ENCODE assay signal across 18 cellular contexts in genomic region chr12:69247253-69248018, GRCh38. TPM values are rescaled to one million over a fixed set of nuclear protein-coding genes. Genes with fewer than 3 reads are reported as not detected.
DNase-seq lines count a peak whose midpoint lies in the region; ATAC-seq, FAIRE-seq and TF ChIP-seq lines count a peak whose summit lies in the region.
"Had no signal": no experiment of that assay in that cellular context is flagged by ENCODE, and none has a peak within 500 bp of the region (broad histone marks: within the 10 kb centered on the region; RNA-seq: fewer than 3 reads in every experiment).

No MANE protein-coding gene starts in this region.

- ATAC-seq in stimulated activated naive CD8-positive, alpha-beta T cell treated with anti-CD3 and anti-CD28 coated beads, Interleukin-15, amount 100 ng/mL, for 72 hours: no peak
- no peak for ATAC-seq in stimulated activated naive CD8-positive, alpha-beta T cell treated with anti-CD3 and anti-CD28 coated beads, Interleukin-15, Interleukin-2, amounts not matched to agents 100 U/mL and 50 U/mL, for 24 hours
- peak; percentile 65 for ATAC-seq in left lobe of liver
- no peak for ATAC-seq in HG02884 (IDR thresholded peaks at IDR 0.05; ENCODE audit: unreplicated experiment)
- ATAC-seq: foreskin keratinocyte, Panc1 had no signal

- POLR2A ChIA-PET in activated CD4-positive, alpha-beta memory T cell treated with anti-CD3 and anti-CD28 coated beads for 36 hours (lab: Charles Lee): interaction anchor here (0.6 kb wide), 1 partner anchor 27 kb away, joined by 3 read pairs; no protein-coding TSS in a partner anchor

- no peak for FAIRE-seq in kidney (lab: Jason Lieb, UNC)
- FAIRE-seq: bronchial epithelial cell had no signal

- no peaks in the 10 kb centered on the region for H3K9me3 Mint-ChIP-seq in stimulated activated naive CD8-positive, alpha-beta T cell treated with anti-CD3 and anti-CD28 coated beads, Interleukin-15, amount 100 ng/mL, for 72 hours
- H3K9me3 Mint-ChIP-seq in activated CD4-positive, alpha-beta memory T cell treated with anti-CD3 and anti-CD28 coated beads for 36 hours: no peaks in the 10 kb centered on the region

- intact Hi-C loops in activated CD4-positive, alpha-beta memory T cell treated with anti-CD3 and anti-CD28 coated beads for 36 hours (cut with micrococcal nuclease): no loop called here
- intact Hi-C loops in kidney (cut with DNase I): no loop called here

- H3K36me3 Mint-ChIP-seq in activated CD4-positive, alpha-beta memory T cell treated with anti-CD3 and anti-CD28 coated beads for 36 hours: peaks cover 12% of the 10 kb centered on the region

- no peak for DNase-seq in stimulated activated naive CD8-positive, alpha-beta T cell treated with anti-CD3 and anti-CD28 coated beads, Interleukin-15, amount 100 ng/mL, for 72 hours
- no peak for DNase-seq in stimulated activated naive CD8-positive, alpha-beta T cell treated with anti-CD3 and anti-CD28 coated beads, Interleukin-15, Interleukin-2, amounts not matched to agents 100 U/mL and 50 U/mL, for 24 hours
- no peak for DNase-seq in activated CD4-positive, alpha-beta memory T cell treated with anti-CD3 and anti-CD28 coated beads for 36 hours
- no peak for DNase-seq in left lobe of liver (ENCODE audit: low spot score)
- DNase-seq in kidney: no peak
- DNase-seq in KG1 (lab: John Stamatoyannopoulos, UW): no peak
- DNase-seq in NCI-H1417 (lab: John Stamatoyannopoulos, UW): no peak
- DNase-seq: effector memory CD4-positive, alpha-beta T cell; foreskin keratinocyte; KBM-7; mesenchymal stem cell; NCI-H1694; NCI-H510A treated with DMSO at 0.1 percent for 48 hours; spleen had no signal

- H3K27ac Mint-ChIP-seq in stimulated activated naive CD8-positive, alpha-beta T cell treated with anti-CD3 and anti-CD28 coated beads, Interleukin-15, amount 100 ng/mL, for 72 hours: no peak overlapping the region
- H3K27ac Mint-ChIP-seq in activated CD4-positive, alpha-beta memory T cell treated with anti-CD3 and anti-CD28 coated beads for 36 hours: peak overlapping the region; percentile 69

- no peaks in the 10 kb centered on the region for H3K9me3 ChIP-seq in kidney (ENCODE audit: control insufficient read depth in 1 of 2, low read length in 2 of 2)
- H3K9me3 ChIP-seq: HAP-1, spleen had no signal

- no peaks in the 10 kb centered on the region for H3K36me3 ChIP-seq in kidney (ENCODE audit: control insufficient read depth in 1 of 2, insufficient read depth in 2 of 2, low read length in 2 of 2)

- H3K9ac ChIP-seq in kidney (ENCODE audit: low read length in 2 of 2): no peak overlapping the region

- CTCF ChIA-PET in activated CD4-positive, alpha-beta memory T cell treated with anti-CD3 and anti-CD28 coated beads for 36 hours (lab: Charles Lee): interaction anchor here (0.6 to 8.4 kb wide), 3 partner anchors 43 to 195 kb away, joined by 3 to 178 read pairs (median 3); no protein-coding TSS in a partner anchor

- peak overlapping the region; percentile 2 to 56 for H3K4me3 Mint-ChIP-seq in stimulated activated naive CD8-positive, alpha-beta T cell treated with anti-CD3 and anti-CD28 coated beads, Interleukin-15, amount 100 ng/mL, for 72 hours
- H3K4me3 Mint-ChIP-seq in activated CD4-positive, alpha-beta memory T cell treated with anti-CD3 and anti-CD28 coated beads for 36 hours: no peak overlapping the region

- H3K4me3 ChIP-seq in kidney (ENCODE audit: low read length in 2 of 2): no peak overlapping the region
- H3K4me3 ChIP-seq: HAP-1, spleen had no signal

- peaks cover 0 to 9% of the 10 kb centered on the region in 2 donors for H3K4me1 ChIP-seq in kidney (ENCODE audit: control insufficient read depth in 1 of 2, insufficient read depth in 1 of 2, low read depth in 1 of 2, low read length in 2 of 2)

- H3K27me3 Mint-ChIP-seq in stimulated activated naive CD8-positive, alpha-beta T cell treated with anti-CD3 and anti-CD28 coated beads, Interleukin-15, amount 100 ng/mL, for 72 hours: no peaks in the 10 kb centered on the region
- no peaks in the 10 kb centered on the region for H3K27me3 Mint-ChIP-seq in activated CD4-positive, alpha-beta memory T cell treated with anti-CD3 and anti-CD28 coated beads for 36 hours

- no peak overlapping the region for H3K27ac ChIP-seq in kidney (ENCODE audit: low read depth in 2 of 2, low read length in 2 of 2)
- H3K27ac ChIP-seq: foreskin keratinocyte, spleen had no signal

- TF ChIP-seq CTCF in kidney (IDR thresholded peaks at IDR 0.05; ENCODE audit: borderline replicate concordance, extremely low read depth, insufficient read depth): no peak

- H3K4me1 Mint-ChIP-seq in stimulated activated naive CD8-positive, alpha-beta T cell treated with anti-CD3 and anti-CD28 coated beads, Interleukin-15, amount 100 ng/mL, for 72 hours: peaks cover 80% of the 10 kb centered on the region
- peaks cover 76% of the 10 kb centered on the region for H3K4me1 Mint-ChIP-seq in activated CD4-positive, alpha-beta memory T cell treated with anti-CD3 and anti-CD28 coated beads for 36 hours (ENCODE audit: low read depth)

RNA-seq across cellular contexts. Expression of gene CPSF6, which starts 8.1 kb away (rescaled TPM):
- 10 to 100 TPM; 86.6 to 90.0 TPM for total RNA-seq in activated CD4-positive, alpha-beta memory T cell treated with anti-CD3 and anti-CD28 coated beads for 36 hours
- total RNA-seq in left lobe of liver (17.8 TPM), kidney (57.3 TPM)
- polyA plus RNA-seq in kidney (ENCODE audit: insufficient read depth, low read depth, low replicate concordance): 21.0 TPM
